In the genomic region with DNA sequence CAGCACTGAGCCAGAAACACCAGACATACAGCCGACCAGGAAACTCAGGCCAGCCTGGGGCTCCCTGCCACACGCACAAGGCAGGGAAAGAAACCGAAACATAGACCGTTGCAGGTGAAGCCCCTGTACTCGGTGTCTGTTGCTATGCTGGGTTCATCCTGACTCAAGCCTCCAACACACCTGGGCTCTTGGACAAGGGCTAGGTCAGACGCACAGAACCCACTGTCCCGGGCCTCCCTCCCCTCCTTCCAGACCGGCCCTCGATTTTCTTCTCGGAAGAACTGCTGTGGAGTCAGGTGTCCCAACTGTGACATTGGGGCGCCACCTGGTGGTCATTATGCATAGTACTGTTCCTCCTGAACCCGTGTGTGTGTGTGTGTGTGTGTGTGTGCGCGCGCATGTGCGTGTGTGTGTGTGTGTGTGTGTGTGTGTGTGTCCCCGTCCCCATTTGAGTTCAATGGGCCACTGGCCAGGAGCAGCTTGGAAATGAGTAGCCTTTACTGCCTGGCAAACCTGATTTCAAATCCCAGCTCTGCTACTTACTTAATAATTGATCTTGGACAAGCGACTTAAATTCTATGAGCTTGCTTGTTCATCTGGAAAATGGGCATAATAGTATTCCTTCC, we compare ENCODE assay signal across 8 cellular contexts. TPM values are rescaled to one million over a fixed set of nuclear protein-coding genes. Genes with fewer than 3 reads are reported as not detected.
DNase-seq lines count a peak whose midpoint lies in the region; ATAC-seq and TF ChIP-seq lines count a peak whose summit lies in the region.

No MANE protein-coding gene starts in this region.

- peaks cover 0 to 4% (median 4%) of the 10 kb centered on the region in 4 donors for H3K4me1 ChIP-seq in transverse colon

- TF ChIP-seq EP300 in transverse colon (IDR thresholded peaks at IDR 0.05; ENCODE audit: low read depth), result no peak

- H3K27ac ChIP-seq in transverse colon, result no peak overlapping the region

- TF ChIP-seq POLR2A in transverse colon (IDR thresholded peaks at IDR 0.05), result no peak

- 0 to 20% methylated on average over 3 to 13 of the region's 18 CpGs for WGBS in transverse colon (ENCODE audit: low coverage in 1 of 2), 2 donors

- DNase-seq in CD1c-positive myeloid dendritic cell (ENCODE audit: extremely low spot score) (peak; percentile 80), MG63 (peak; percentile 74), SK-MEL-5 (ENCODE audit: low read depth, low spot score) (peak; percentile 81), glomerular visceral epithelial cell (ENCODE audit: extremely low spot score) (peak; percentile 85), pons (ENCODE audit: low spot score) (peak; percentile 85), transverse colon (peak; percentile 79)
- DNase-seq in activated naive CD4-positive, alpha-beta T cell (lab: John Stamatoyannopoulos, UW), result peak; percentile 22 to 68 (median 54)

- in situ Hi-C loops in SK-MEL-5 (cut with HindIII; ENCODE audit: low pct_unique_long_range_greater_than_20kb, low sequenced_read_pairs) (no loop called here), transverse colon (cut with MboI; ENCODE audit: low pct_ligation_motif_present in 1 of 4, low pct_unique_long_range_greater_than_20kb in 1 of 4, low sequenced_read_pairs in 3 of 4) (loop anchor here in 3 of 4 donors (10.0 to 25.0 kb wide), 2 partner anchors 335 to 682 kb away; partner anchors contain the start of gene INHBB (in 1 of the 3))

- peak; percentile 63 for ATAC-seq in GM21367 (IDR thresholded peaks at IDR 0.05; ENCODE audit: unreplicated experiment)

- intact Hi-C loops in transverse colon (cut with DNase I; ENCODE audit: low total_unique reads), result loop anchor here (2.0 to 10.0 kb wide), 2 partner anchors 335 to 605 kb away; no protein-coding TSS in a partner anchor

- H3K9me3 ChIP-seq in MG63 (no peaks in the 10 kb centered on the region), transverse colon (no peaks in the 10 kb centered on the region)

- no peaks in the 10 kb centered on the region for H3K36me3 ChIP-seq in MG63
- H3K36me3 ChIP-seq in transverse colon, result no peaks in the 10 kb centered on the region

- H3K27me3 ChIP-seq in MG63, result no peaks in the 10 kb centered on the region
- peaks cover 24% of the 10 kb centered on the region for H3K27me3 ChIP-seq in transverse colon

- TF ChIP-seq CTCF in transverse colon (IDR thresholded peaks at IDR 0.05), result peak; percentile 51 to 90 (median 60)

- no peak overlapping the region for H3K4me3 ChIP-seq in MG63
- H3K4me3 ChIP-seq in transverse colon, result no peak overlapping the region

RNA-seq across cellular contexts. Expression of gene GLI2, which starts 55.4 kb away (rescaled TPM):
- 0.47 and 1.3 TPM in 2 replicates for total RNA-seq in MG63 (2014; rRNA removed; shearing (Covaris generic); ENCODE audit: low replicate concordance)
- total RNA-seq in SK-MEL-5 (2014; rRNA removed; shearing (Covaris generic)), result 0.16 and 0.24 TPM in 2 replicates
- 0.02 and 0.46 TPM in 2 replicates for polyA plus RNA-seq in SK-MEL-5 (2015; cell fraction: cytosol; rRNA removed)
- 0.14 and 0.20 TPM in 2 replicates for polyA plus RNA-seq in SK-MEL-5 (2015; cell fraction: nucleus; rRNA removed)
- 10 to 100 TPM in 1 of 4 donors, 1 to 10 TPM in 3; 1.1 to 15.1 (median 4.2) TPM for total RNA-seq in transverse colon
